Comparison of ENCODE assay signal across 13 cellular contexts in the genomic region with DNA sequence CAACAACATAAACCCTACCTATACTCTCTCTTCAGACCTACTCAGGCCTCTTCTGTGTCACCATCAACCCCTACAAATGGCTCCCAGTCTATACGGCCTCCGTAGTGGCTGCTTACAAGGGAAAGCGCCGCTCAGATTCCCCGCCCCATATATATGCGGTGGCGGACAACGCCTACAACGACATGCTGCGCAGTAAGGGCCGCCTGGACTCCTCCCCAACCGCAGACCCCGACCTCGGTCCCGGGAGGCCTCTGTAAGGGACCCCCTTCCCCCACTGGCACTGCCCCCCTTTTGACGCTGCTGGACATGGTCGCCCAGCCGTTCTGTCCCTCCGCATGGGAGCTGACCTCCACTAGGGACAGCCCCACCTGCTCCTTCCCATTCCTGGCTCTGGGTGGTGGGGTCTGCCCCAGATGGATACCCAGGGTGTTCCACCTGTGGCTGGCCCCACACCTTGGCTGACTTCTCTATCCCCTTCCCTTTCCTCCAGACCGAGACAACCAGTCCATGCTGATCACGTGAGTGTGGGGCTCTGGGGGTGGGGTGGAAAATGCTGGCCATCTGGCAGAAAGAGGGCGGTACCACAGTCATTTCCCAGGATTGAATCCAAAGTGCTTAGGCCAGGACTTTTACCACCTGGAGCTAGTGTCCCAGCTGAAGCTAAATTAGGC. TPM values are rescaled to one million over a fixed set of nuclear protein-coding genes. Genes with fewer than 3 reads are reported as not detected.
DNase-seq lines count a peak whose midpoint lies in the region; ATAC-seq, FAIRE-seq and TF ChIP-seq lines count a peak whose summit lies in the region.
"Had no signal": no experiment of that assay in that cellular context is flagged by ENCODE, and none has a peak within 500 bp of the region (broad histone marks: within the 10 kb centered on the region; RNA-seq: fewer than 3 reads in every experiment).

No MANE protein-coding gene starts in this region.

- no peak for FAIRE-seq in D721Med (lab: Jason Lieb, UNC)

- H2AFZ ChIP-seq in mesenchymal stem cell (ENCODE audit: low read depth, low read length), result no peak overlapping the region

- no peak overlapping the region for H3K23ac ChIP-seq in mesenchymal stem cell (ENCODE audit: low read length in 2 of 2)

- peak; percentile 86 for DNase-seq in D721Med (ENCODE audit: insufficient read length, low spot score)
- DNase-seq in NCI-H2227 (lab: John Stamatoyannopoulos, UW; ENCODE audit: unreplicated experiment), result peak; percentile 63
- peak; percentile 45 for DNase-seq in dermis blood vessel endothelial cell
- DNase-seq in mesenchymal stem cell, result peak; percentile 20
- DNase-seq in NCI-H2107 treated with DMSO at 0.1 percent for 48 hours (lab: John Stamatoyannopoulos, UW; ENCODE audit: unreplicated experiment), result no peak
- DNase-seq in stimulated activated naive CD4-positive, alpha-beta T cell treated with Interleukin-2 at 50 U/mL for 16 hours (lab: John Stamatoyannopoulos, UW), result no peak
- no peak for DNase-seq in activated effector memory CD4-positive, alpha-beta T cell treated with anti-CD3 and anti-CD28 coated beads, Interleukin-2, amount 50 U/mL, for 16 hours
- DNase-seq: DND-41, SIG-M5 had no signal

- no peak overlapping the region for H2BK15ac ChIP-seq in mesenchymal stem cell (ENCODE audit: low read depth, poor library complexity, severe bottlenecking)

- H4K8ac ChIP-seq in mesenchymal stem cell (ENCODE audit: low read length), result peak overlapping the region; percentile 19

- H3K79me1 ChIP-seq in mesenchymal stem cell (replicated peaks; ENCODE audit: low read length, poor library complexity, severe bottlenecking), result no peaks in the 10 kb centered on the region

- WGBS in mesenchymal stem cell, result 92% methylated on average over 19 of the region's 22 CpGs

- H2AK5ac ChIP-seq in mesenchymal stem cell (ENCODE audit: low read length, severe bottlenecking), result no peak overlapping the region

- no peak overlapping the region for H2BK5ac ChIP-seq in mesenchymal stem cell (ENCODE audit: low read depth, low read length, poor library complexity, severe bottlenecking)

- ATAC-seq in GM21529 (IDR thresholded peaks at IDR 0.05; ENCODE audit: unreplicated experiment), result no peak

- TF ChIP-seq CTCF in D721Med (IDR thresholded peaks at IDR 0.05; ENCODE audit: insufficient read depth, missing control alignments), result no peak

- no peak overlapping the region for H3K4me2 ChIP-seq in mesenchymal stem cell (ENCODE audit: low read length, poor library complexity, severe bottlenecking)

- H3K14ac ChIP-seq in mesenchymal stem cell (ENCODE audit: low read length in 2 of 2), result peak overlapping the region in 1 of 2 experiments; percentile 76

- no peak overlapping the region for H3K18ac ChIP-seq in mesenchymal stem cell (ENCODE audit: low read depth in 1 of 2, low read length in 2 of 2)

- H3K27ac ChIP-seq in mesenchymal stem cell (ENCODE audit: low read length, poor library complexity, severe bottlenecking), result no peak overlapping the region
- H3K27ac ChIP-seq: epithelial cell of prostate, VCaP had no signal

- H3K4ac ChIP-seq in mesenchymal stem cell (ENCODE audit: low read depth in 1 of 2, low read length in 2 of 2), result no peak overlapping the region

- H2BK12ac ChIP-seq in mesenchymal stem cell (ENCODE audit: low read length in 2 of 2), result no peak overlapping the region

- H4K91ac ChIP-seq in mesenchymal stem cell (ENCODE audit: low read length), result no peak overlapping the region

- no peaks in the 10 kb centered on the region for H3K9me3 ChIP-seq in mesenchymal stem cell (ENCODE audit: control insufficient read depth, low read length)
- H3K9me3 ChIP-seq: HAP-1 had no signal

- peaks cover 13% of the 10 kb centered on the region for H3K4me1 ChIP-seq in mesenchymal stem cell (ENCODE audit: control insufficient read depth, insufficient read depth, low read depth, low read length)

- H3K36me3 ChIP-seq in mesenchymal stem cell (ENCODE audit: control insufficient read depth in 1 of 2, insufficient read depth in 2 of 2, low read depth in 1 of 2, low read length in 2 of 2), result no peaks in the 10 kb centered on the region
- H3K36me3 ChIP-seq: HAP-1 had no signal

- H3K27me3 ChIP-seq in mesenchymal stem cell (ENCODE audit: control insufficient read depth in 1 of 2, insufficient read depth in 1 of 2, low read length in 2 of 2), result peaks cover 33 to 50% of the 10 kb centered on the region in 2 experiments

- H3K9ac ChIP-seq in mesenchymal stem cell (ENCODE audit: low read length), result no peak overlapping the region

- H2BK120ac ChIP-seq in mesenchymal stem cell (ENCODE audit: low read depth, low read length), result no peak overlapping the region

- H3K4me3 ChIP-seq in mesenchymal stem cell (ENCODE audit: insufficient read depth in 1 of 2, low read depth in 1 of 2, low read length in 2 of 2), result no peak overlapping the region
- H3K4me3 ChIP-seq: HAP-1 had no signal

RNA-seq across cellular contexts. Expression of a gene that starts 25.0 kb away (rescaled TPM):
- under 0.01 and 0.17 TPM in 2 replicates for total RNA-seq in dermis blood vessel endothelial cell
- polyA plus RNA-seq in mesenchymal stem cell (2013, experiment 1 of 2), result 0.10 TPM
- 0.08 TPM for polyA plus RNA-seq in mesenchymal stem cell (2013, experiment 2 of 2)

RNA-seq across cellular contexts. Expression of a gene that starts 25.1 kb away (rescaled TPM):
- 73.7 and 88.7 TPM in 2 replicates for total RNA-seq in dermis blood vessel endothelial cell
- polyA plus RNA-seq in mesenchymal stem cell (2013, experiment 1 of 2), result 40.8 TPM
- polyA plus RNA-seq in mesenchymal stem cell (2013, experiment 2 of 2), result 38.6 TPM

Comparison
In these comparisons a context has a peak if more than half of its experiments do, and no peak if none do; other contexts are left out.
1. DNase-seq: peak in D721Med (single experiment), NCI-H2227 (single experiment), dermis blood vessel endothelial cell (single experiment) and mesenchymal stem cell (single experiment); none in NCI-H2107 treated with DMSO at 0.1 percent for 48 hours (single experiment), stimulated activated naive CD4-positive, alpha-beta T cell treated with Interleukin-2 at 50 U/mL for 16 hours (single experiment) and activated effector memory CD4-positive, alpha-beta T cell treated with anti-CD3 and anti-CD28 coated beads, Interleukin-2, amount 50 U/mL, for 16 hours (single experiment).